ENCODE assay signal across 1 cellular context in genomic region chr2:27123302-27124150, GRCh38.
TF ChIP-seq lines count a peak whose summit lies in the region.

ABHD1 (plus strand) TSS chr2:27123815; CDS start chr2:27123949, 134 bp downstream.

TF ChIP-seq in HepG2, 621 proteins besides CTCF, POLR2A, EP300 and RAD21 (continued from another document and continues in another):
- TF ChIP-seq ZHX2 (IDR thresholded peaks at IDR 0.05; ENCODE audit: low read depth) = 0 out of 2 replicates have a peak, but pooled peaks have one; percentile 6
- no peak for TF ChIP-seq ZHX2 (CRISPR knock-in tag; IDR thresholded peaks at IDR 0.05; ENCODE audit: borderline replicate concordance)
- TF ChIP-seq ZKSCAN8 (CRISPR knock-in tag; IDR thresholded peaks at IDR 0.05; ENCODE audit: borderline replicate concordance) = no peak
- no peak for TF ChIP-seq ZNF558 (CRISPR knock-in tag; IDR thresholded peaks at IDR 0.05; ENCODE audit: borderline replicate concordance)
- no peak for TF ChIP-seq SOX13 (IDR thresholded peaks at IDR 0.05)
- peak; percentile 12 to 28; a peak in 1 of 4 replicates for TF ChIP-seq SOX13 (CRISPR knock-in tag; conservative IDR thresholded peaks at IDR 0.05 in 1 of 2, IDR thresholded peaks at IDR 0.05 in 1 of 2)
- peak; percentile 78 for TF ChIP-seq HES4 (CRISPR knock-in tag; IDR thresholded peaks at IDR 0.05; ENCODE audit: borderline replicate concordance)
- TF ChIP-seq ZSCAN12 (CRISPR knock-in tag; IDR thresholded peaks at IDR 0.05) = no peak
- 0 out of 2 replicates have a peak, but pooled peaks have one; percentile 46 for TF ChIP-seq ZNF264 (CRISPR knock-in tag; IDR thresholded peaks at IDR 0.05)
- no peak for TF ChIP-seq ZNF431 (CRISPR knock-in tag; IDR thresholded peaks at IDR 0.05; ENCODE audit: borderline replicate concordance, low read depth)
- peak; percentile 2; the same call in 1 of the 2 replicates for TF ChIP-seq FOSL2 (CRISPR knock-in tag; IDR thresholded peaks at IDR 0.05)
- TF ChIP-seq ZIK1 (CRISPR knock-in tag; IDR thresholded peaks at IDR 0.05; ENCODE audit: borderline replicate concordance, low read depth) = no peak
- no peak for TF ChIP-seq ETV6 (CRISPR knock-in tag; conservative IDR thresholded peaks at IDR 0.05)
- peak; percentile 48; the same call in 1 of the 2 replicates for TF ChIP-seq PHF20 (CRISPR knock-in tag; IDR thresholded peaks at IDR 0.05)
- TF ChIP-seq CENPBD1 (CRISPR knock-in tag; IDR thresholded peaks at IDR 0.05; ENCODE audit: borderline replicate concordance, low read depth) = no peak
- no peak; the same call in 1 of the 2 replicates for TF ChIP-seq ZNF510 (CRISPR knock-in tag; IDR thresholded peaks at IDR 0.05; ENCODE audit: low read depth)
- TF ChIP-seq ZC3H4 (CRISPR knock-in tag; IDR thresholded peaks at IDR 0.05; ENCODE audit: borderline replicate concordance) = no peak
- TF ChIP-seq TP53 (CRISPR knock-in tag; conservative IDR thresholded peaks at IDR 0.05) = 0 out of 2 replicates have a peak, but pooled peaks have one; percentile 38
- TF ChIP-seq HCFC1 (IDR thresholded peaks at IDR 0.05; ENCODE audit: low read depth, low read length) = peak; percentile 16; the same call in 1 of the 2 replicates
- TF ChIP-seq ZNF777 (CRISPR knock-in tag; IDR thresholded peaks at IDR 0.05) = peak; percentile 60; the same call in 1 of the 2 replicates
- no peak for TF ChIP-seq FOSL1 (CRISPR knock-in tag; IDR thresholded peaks at IDR 0.05; ENCODE audit: borderline replicate concordance)
- TF ChIP-seq ZBTB33 (CRISPR knock-in tag; IDR thresholded peaks at IDR 0.05) = peak; percentile 6; the same call in 1 of the 2 replicates
- no peak for TF ChIP-seq SNAI1 (CRISPR knock-in tag; IDR thresholded peaks at IDR 0.05; ENCODE audit: borderline replicate concordance)
- TF ChIP-seq PCBP1 (IDR thresholded peaks at IDR 0.05; ENCODE audit: borderline replicate concordance, low read depth, low read length) = 0 out of 2 replicates have a peak, but pooled peaks have one; percentile 38
- TF ChIP-seq POLR2AphosphoS2 (IDR thresholded peaks at IDR 0.05; ENCODE audit: low read depth, low read length) = peak; percentile 49; the same call in 1 of the 2 replicates
- peak; percentile 58 for TF ChIP-seq NFE2L2 (IDR thresholded peaks at IDR 0.05; ENCODE audit: low read length)
- no peak for TF ChIP-seq TRAFD1 (CRISPR knock-in tag; IDR thresholded peaks at IDR 0.05; ENCODE audit: borderline replicate concordance)
- TF ChIP-seq, protein P1, sequence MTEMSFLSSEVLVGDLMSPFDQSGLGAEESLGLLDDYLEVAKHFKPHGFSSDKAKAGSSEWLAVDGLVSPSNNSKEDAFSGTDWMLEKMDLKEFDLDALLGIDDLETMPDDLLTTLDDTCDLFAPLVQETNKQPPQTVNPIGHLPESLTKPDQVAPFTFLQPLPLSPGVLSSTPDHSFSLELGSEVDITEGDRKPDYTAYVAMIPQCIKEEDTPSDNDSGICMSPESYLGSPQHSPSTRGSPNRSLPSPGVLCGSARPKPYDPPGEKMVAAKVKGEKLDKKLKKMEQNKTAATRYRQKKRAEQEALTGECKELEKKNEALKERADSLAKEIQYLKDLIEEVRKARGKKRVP (CRISPR knock-in tag; IDR thresholded peaks at IDR 0.05) = 0 out of 4 replicates have a peak, but pooled peaks of 1 of the 2 experiments have one; percentile 19
- no peak for TF ChIP-seq TCF7 (IDR thresholded peaks at IDR 0.05; ENCODE audit: low read depth)
- no peak for TF ChIP-seq TMF1 (CRISPR knock-in tag; IDR thresholded peaks at IDR 0.05; ENCODE audit: low read depth)
- TF ChIP-seq, protein P2, sequence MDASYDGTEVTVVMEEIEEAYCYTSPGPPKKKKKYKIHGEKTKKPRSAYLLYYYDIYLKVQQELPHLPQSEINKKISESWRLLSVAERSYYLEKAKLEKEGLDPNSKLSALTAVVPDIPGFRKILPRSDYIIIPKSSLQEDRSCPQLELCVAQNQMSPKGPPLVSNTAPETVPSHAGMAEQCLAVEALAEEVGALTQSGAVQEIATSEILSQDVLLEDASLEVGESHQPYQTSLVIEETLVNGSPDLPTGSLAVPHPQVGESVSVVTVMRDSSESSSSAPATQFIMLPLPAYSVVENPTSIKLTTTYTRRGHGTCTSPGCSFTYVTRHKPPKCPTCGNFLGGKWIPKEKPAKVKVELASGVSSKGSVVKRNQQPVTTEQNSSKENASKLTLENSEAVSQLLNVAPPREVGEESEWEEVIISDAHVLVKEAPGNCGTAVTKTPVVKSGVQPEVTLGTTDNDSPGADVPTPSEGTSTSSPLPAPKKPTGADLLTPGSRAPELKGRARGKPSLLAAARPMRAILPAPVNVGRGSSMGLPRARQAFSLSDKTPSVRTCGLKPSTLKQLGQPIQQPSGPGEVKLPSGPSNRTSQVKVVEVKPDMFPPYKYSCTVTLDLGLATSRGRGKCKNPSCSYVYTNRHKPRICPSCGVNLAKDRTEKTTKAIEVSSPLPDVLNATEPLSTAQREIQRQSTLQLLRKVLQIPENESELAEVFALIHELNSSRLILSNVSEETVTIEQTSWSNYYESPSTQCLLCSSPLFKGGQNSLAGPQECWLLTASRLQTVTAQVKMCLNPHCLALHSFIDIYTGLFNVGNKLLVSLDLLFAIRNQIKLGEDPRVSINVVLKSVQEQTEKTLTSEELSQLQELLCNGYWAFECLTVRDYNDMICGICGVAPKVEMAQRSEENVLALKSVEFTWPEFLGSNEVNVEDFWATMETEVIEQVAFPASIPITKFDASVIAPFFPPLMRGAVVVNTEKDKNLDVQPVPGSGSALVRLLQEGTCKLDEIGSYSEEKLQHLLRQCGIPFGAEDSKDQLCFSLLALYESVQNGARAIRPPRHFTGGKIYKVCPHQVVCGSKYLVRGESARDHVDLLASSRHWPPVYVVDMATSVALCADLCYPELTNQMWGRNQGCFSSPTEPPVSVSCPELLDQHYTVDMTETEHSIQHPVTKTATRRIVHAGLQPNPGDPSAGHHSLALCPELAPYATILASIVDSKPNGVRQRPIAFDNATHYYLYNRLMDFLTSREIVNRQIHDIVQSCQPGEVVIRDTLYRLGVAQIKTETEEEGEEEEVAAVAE (CRISPR knock-in tag; IDR thresholded peaks at IDR 0.05; ENCODE audit: borderline replicate concordance) = no peak
- TF ChIP-seq, protein P3, sequence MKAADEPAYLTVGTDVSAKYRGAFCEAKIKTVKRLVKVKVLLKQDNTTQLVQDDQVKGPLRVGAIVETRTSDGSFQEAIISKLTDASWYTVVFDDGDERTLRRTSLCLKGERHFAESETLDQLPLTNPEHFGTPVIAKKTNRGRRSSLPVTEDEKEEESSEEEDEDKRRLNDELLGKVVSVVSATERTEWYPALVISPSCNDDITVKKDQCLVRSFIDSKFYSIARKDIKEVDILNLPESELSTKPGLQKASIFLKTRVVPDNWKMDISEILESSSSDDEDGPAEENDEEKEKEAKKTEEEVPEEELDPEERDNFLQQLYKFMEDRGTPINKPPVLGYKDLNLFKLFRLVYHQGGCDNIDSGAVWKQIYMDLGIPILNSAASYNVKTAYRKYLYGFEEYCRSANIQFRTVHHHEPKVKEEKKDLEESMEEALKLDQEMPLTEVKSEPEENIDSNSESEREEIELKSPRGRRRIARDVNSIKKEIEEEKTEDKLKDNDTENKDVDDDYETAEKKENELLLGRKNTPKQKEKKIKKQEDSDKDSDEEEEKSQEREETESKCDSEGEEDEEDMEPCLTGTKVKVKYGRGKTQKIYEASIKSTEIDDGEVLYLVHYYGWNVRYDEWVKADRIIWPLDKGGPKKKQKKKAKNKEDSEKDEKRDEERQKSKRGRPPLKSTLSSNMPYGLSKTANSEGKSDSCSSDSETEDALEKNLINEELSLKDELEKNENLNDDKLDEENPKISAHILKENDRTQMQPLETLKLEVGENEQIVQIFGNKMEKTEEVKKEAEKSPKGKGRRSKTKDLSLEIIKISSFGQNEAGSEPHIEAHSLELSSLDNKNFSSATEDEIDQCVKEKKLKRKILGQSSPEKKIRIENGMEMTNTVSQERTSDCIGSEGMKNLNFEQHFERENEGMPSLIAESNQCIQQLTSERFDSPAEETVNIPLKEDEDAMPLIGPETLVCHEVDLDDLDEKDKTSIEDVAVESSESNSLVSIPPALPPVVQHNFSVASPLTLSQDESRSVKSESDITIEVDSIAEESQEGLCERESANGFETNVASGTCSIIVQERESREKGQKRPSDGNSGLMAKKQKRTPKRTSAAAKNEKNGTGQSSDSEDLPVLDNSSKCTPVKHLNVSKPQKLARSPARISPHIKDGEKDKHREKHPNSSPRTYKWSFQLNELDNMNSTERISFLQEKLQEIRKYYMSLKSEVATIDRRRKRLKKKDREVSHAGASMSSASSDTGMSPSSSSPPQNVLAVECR (CRISPR knock-in tag; IDR thresholded peaks at IDR 0.05; ENCODE audit: borderline replicate concordance) = peak; percentile 72
- 0 out of 2 replicates have a peak, but pooled peaks have one; percentile 49 for TF ChIP-seq ARNTL (CRISPR knock-in tag; IDR thresholded peaks at IDR 0.05)
- peak; percentile 68 for TF ChIP-seq MAX (IDR thresholded peaks at IDR 0.05)
- TF ChIP-seq ZNF556 (CRISPR knock-in tag; IDR thresholded peaks at IDR 0.05; ENCODE audit: borderline replicate concordance) = no peak; the same call in 1 of the 2 replicates
- no peak for TF ChIP-seq ZBTB8A (CRISPR knock-in tag; IDR thresholded peaks at IDR 0.05; ENCODE audit: borderline replicate concordance, low read depth)
- TF ChIP-seq E2F2 (CRISPR knock-in tag; IDR thresholded peaks at IDR 0.05; ENCODE audit: borderline replicate concordance) = peak; percentile 59; the same call in 1 of the 2 replicates
